Comparison of ENCODE assay signal across 12 cellular contexts in the genomic region with DNA sequence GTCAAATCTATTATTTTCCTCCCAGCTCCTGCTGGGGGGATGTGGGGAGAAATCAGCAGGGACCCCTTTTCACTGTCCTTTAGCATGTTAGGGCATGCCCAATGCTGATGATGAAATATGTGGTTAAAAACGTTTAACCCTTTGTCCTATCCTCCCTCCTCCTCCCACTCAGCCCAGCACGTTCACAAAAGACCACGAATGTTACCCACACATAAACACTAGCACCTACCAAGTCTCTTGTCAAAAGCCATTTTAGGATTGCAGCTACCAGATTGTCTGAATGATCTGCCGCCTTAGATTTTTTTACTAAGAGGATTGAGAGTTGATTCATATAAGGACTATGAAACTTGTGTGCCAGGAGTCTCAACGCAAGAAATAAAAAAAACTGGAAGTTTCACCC.
DNase-seq lines count a peak whose midpoint lies in the region; ATAC-seq, FAIRE-seq and TF ChIP-seq lines count a peak whose summit lies in the region.
"Had no signal": no experiment of that assay in that cellular context is flagged by ENCODE, and none has a peak within 500 bp of the region (broad histone marks: within the 10 kb centered on the region; RNA-seq: fewer than 3 reads in every experiment).

No MANE protein-coding gene starts in this region.

- FAIRE-seq in bronchial epithelial cell (lab: Jason Lieb, UNC): no peak

- no peak overlapping the region for H3K4me3 Mint-ChIP-seq in activated CD8-positive, alpha-beta memory T cell treated with anti-CD3 and anti-CD28 coated beads, Interleukin-2, amount 10 ng/mL, durations not matched to agents 7 days and 5 days
- H3K4me3 Mint-ChIP-seq: memory B cell; stimulated activated naive CD8-positive, alpha-beta T cell treated with anti-CD3 and anti-CD28 coated beads, Interleukin-15, Interleukin-2, amounts not matched to agents 100 ng/mL and 50 ng/mL, for 24 hours had no signal

- H3K4me3 ChIP-seq in bronchial epithelial cell (ENCODE audit: low read depth, low read length): no peak overlapping the region
- peak overlapping the region; percentile 1 for H3K4me3 ChIP-seq in skeletal muscle satellite cell (ENCODE audit: low read length)
- H3K4me3 ChIP-seq in right atrium auricular region: no peak overlapping the region

- H3K27ac Mint-ChIP-seq in activated CD8-positive, alpha-beta memory T cell treated with anti-CD3 and anti-CD28 coated beads, Interleukin-2, amount 10 ng/mL, durations not matched to agents 7 days and 5 days: peak overlapping the region; percentile 14
- H3K27ac Mint-ChIP-seq: memory B cell; stimulated activated naive CD8-positive, alpha-beta T cell treated with anti-CD3 and anti-CD28 coated beads, Interleukin-15, Interleukin-2, amounts not matched to agents 100 ng/mL and 50 ng/mL, for 24 hours had no signal

- peaks cover 8% of the 10 kb centered on the region for H3K4me1 Mint-ChIP-seq in activated CD8-positive, alpha-beta memory T cell treated with anti-CD3 and anti-CD28 coated beads, Interleukin-2, amount 10 ng/mL, durations not matched to agents 7 days and 5 days

- peaks cover 8% of the 10 kb centered on the region for H3K27me3 Mint-ChIP-seq in activated CD8-positive, alpha-beta memory T cell treated with anti-CD3 and anti-CD28 coated beads, Interleukin-2, amount 10 ng/mL, durations not matched to agents 7 days and 5 days

- CTCF ChIA-PET in activated CD8-positive, alpha-beta memory T cell treated with anti-CD3 and anti-CD28 coated beads, Interleukin-2, amount 10 ng/mL, durations not matched to agents 7 days and 5 days (lab: Charles Lee): no interaction called here

- peaks cover 2% of the 10 kb centered on the region for H3K36me3 Mint-ChIP-seq in activated CD8-positive, alpha-beta memory T cell treated with anti-CD3 and anti-CD28 coated beads, Interleukin-2, amount 10 ng/mL, durations not matched to agents 7 days and 5 days
- H3K36me3 Mint-ChIP-seq: memory B cell had no signal

- H3K4me2 ChIP-seq in skeletal muscle satellite cell (ENCODE audit: low read length): peak overlapping the region; percentile 55

- no peaks in the 10 kb centered on the region for H3K36me3 ChIP-seq in bronchial epithelial cell (ENCODE audit: control insufficient read depth, insufficient read depth, low read length)
- H3K36me3 ChIP-seq in skeletal muscle satellite cell (ENCODE audit: insufficient read depth, low read length): no peaks in the 10 kb centered on the region
- no peaks in the 10 kb centered on the region for H3K36me3 ChIP-seq in right atrium auricular region
- H3K36me3 ChIP-seq: brain microvascular endothelial cell had no signal

- DNase-seq in activated CD8-positive, alpha-beta memory T cell treated with anti-CD3 and anti-CD28 coated beads, Interleukin-2, amount 10 ng/mL, durations not matched to agents 7 days and 5 days: no peak
- DNase-seq in activated CD8-positive, alpha-beta memory T cell treated with anti-CD3 and anti-CD28 coated beads, Interleukin-2, amount 50 U/mL, for 48 hours: no peak
- DNase-seq in NCI-H345 treated with DMSO at 0.1 percent for 48 hours (lab: John Stamatoyannopoulos, UW; ENCODE audit: unreplicated experiment): peak; percentile 46
- peak; percentile 8 for DNase-seq in bronchial epithelial cell (ENCODE audit: low read depth)
- DNase-seq in activated effector memory CD4-positive, alpha-beta T cell treated with Interleukin-2 at 50 U/mL for 16 hours: no peak
- DNase-seq in right atrium auricular region (ENCODE audit: low spot score): no peak
- DNase-seq in NCI-H526 treated with DMSO at 0.1 percent for 48 hours (lab: John Stamatoyannopoulos, UW): no peak
- DNase-seq: brain microvascular endothelial cell; stimulated activated CD4-positive, alpha-beta T cell treated with anti-CD3 and anti-CD28 coated beads, Interleukin-12 subunit alpha, Interleukin-12 subunit beta, amount 100 ng/mL, for 4 hours had no signal

- TF ChIP-seq CTCF in bronchial epithelial cell (IDR thresholded peaks at IDR 0.05; ENCODE audit: insufficient read depth, low read length, severe bottlenecking) (no peak), right atrium auricular region (IDR thresholded peaks at IDR 0.05) (no peak)

- H3K27ac ChIP-seq in right atrium auricular region: no peak overlapping the region
- H3K27ac ChIP-seq: brain microvascular endothelial cell had no signal

- H3K9me3 ChIP-seq in skeletal muscle satellite cell (replicated peaks; ENCODE audit: low read length): no peaks in the 10 kb centered on the region
- no peaks in the 10 kb centered on the region for H3K9me3 ChIP-seq in right atrium auricular region

- H3K27me3 ChIP-seq in bronchial epithelial cell (ENCODE audit: control insufficient read depth, insufficient read depth, low read length) (no peaks in the 10 kb centered on the region), skeletal muscle satellite cell (ENCODE audit: control insufficient read depth, insufficient read depth, low read length) (no peaks in the 10 kb centered on the region), right atrium auricular region (no peaks in the 10 kb centered on the region)
- H3K27me3 ChIP-seq: brain microvascular endothelial cell had no signal

- peak overlapping the region; percentile 40 for H3K9ac ChIP-seq in skeletal muscle satellite cell (ENCODE audit: low read depth, low read length)

- ATAC-seq in activated CD8-positive, alpha-beta memory T cell treated with anti-CD3 and anti-CD28 coated beads, Interleukin-2, amount 10 ng/mL, durations not matched to agents 7 days and 5 days: no peak

- peaks cover 21% of the 10 kb centered on the region for H3K4me1 ChIP-seq in skeletal muscle satellite cell (ENCODE audit: control insufficient read depth, insufficient read depth, low read length)
- no peaks in the 10 kb centered on the region for H3K4me1 ChIP-seq in right atrium auricular region

- H3K9me3 Mint-ChIP-seq in activated CD8-positive, alpha-beta memory T cell treated with anti-CD3 and anti-CD28 coated beads, Interleukin-2, amount 10 ng/mL, durations not matched to agents 7 days and 5 days (ENCODE audit: low read depth): no peaks in the 10 kb centered on the region
- H3K9me3 Mint-ChIP-seq: memory B cell; stimulated activated naive CD8-positive, alpha-beta T cell treated with anti-CD3 and anti-CD28 coated beads, Interleukin-15, Interleukin-2, amounts not matched to agents 100 ng/mL and 50 ng/mL, for 24 hours had no signal

Comparison
In these comparisons a context has a peak if more than half of its experiments do, and no peak if none do; other contexts are left out.
1. DNase-seq: peak in NCI-H345 treated with DMSO at 0.1 percent for 48 hours (single experiment) and bronchial epithelial cell (single experiment); none in activated CD8-positive, alpha-beta memory T cell treated with anti-CD3 and anti-CD28 coated beads, Interleukin-2, amount 10 ng/mL, durations not matched to agents 7 days and 5 days (single experiment), activated CD8-positive, alpha-beta memory T cell treated with anti-CD3 and anti-CD28 coated beads, Interleukin-2, amount 50 U/mL, for 48 hours (single experiment), activated effector memory CD4-positive, alpha-beta T cell treated with Interleukin-2 at 50 U/mL for 16 hours (single experiment), right atrium auricular region (single experiment) and NCI-H526 treated with DMSO at 0.1 percent for 48 hours (single experiment).